Comparison of ENCODE assay signal across 8 cellular contexts in genomic region chr15:64460206-64460736, GRCh38. TPM values are rescaled to one million over a fixed set of nuclear protein-coding genes. Genes with fewer than 3 reads are reported as not detected.
A peak's percentile ranks its signal among the peaks of the same experiment; 100 is the strongest.
DNase-seq lines count a peak whose midpoint lies in the region; ATAC-seq and TF ChIP-seq lines count a peak whose summit lies in the region.

ZNF609 (plus strand) TSS chr15:64460578; CDS start chr15:64499420, 38,842 bp downstream.

- H3K27ac ChIP-seq in HUES64 (ENCODE audit: low read depth, low read length), result peak within 1 kb of the TSS; percentile 51

- H3K4me1 ChIP-seq in BE2C, result no peaks in the 10 kb centered on the region; the same call in 1 of the 2 replicates
- peaks cover 33% of the 10 kb centered on the region for H3K4me1 ChIP-seq in HUES64 (ENCODE audit: insufficient read depth, low read length)
- H3K4me1 ChIP-seq in mucosa of descending colon (ENCODE audit: low read depth), result peaks cover 21% of the 10 kb centered on the region

- WGBS in HUES64, result 1% methylated on average over 42 of the region's 45 CpGs

- TF ChIP-seq CTCF in BE2C (IDR thresholded peaks at IDR 0.05; ENCODE audit: low read depth, low read length) (no peak), epithelial cell of proximal tubule (conservative IDR thresholded peaks at IDR 0.05; ENCODE audit: low read depth, low read length) (no peak), mucosa of descending colon (IDR thresholded peaks at IDR 0.05) (no peak)

- DNase-seq in BE2C, result peak; percentile 95
- DNase-seq in OCI-M2 (lab: John Stamatoyannopoulos, UW; ENCODE audit: unreplicated experiment), result peak; percentile 68
- peak; percentile 94 for DNase-seq in activated T-cell treated with anti-CD3 and anti-CD28 coated beads, Interleukin-2, amount 50 U/mL, for 1 hour
- peak; percentile 69 for DNase-seq in epithelial cell of proximal tubule (ENCODE audit: low read depth)
- DNase-seq in mucosa of descending colon, result peak; percentile 94 to 99 (median 99)
- DNase-seq in stimulated activated CD8-positive, alpha-beta memory T cell treated with anti-CD3 and anti-CD28 coated beads, Interleukin-2, amount 100 ng/mL, for 48 hours (ENCODE audit: low read depth in 2 of 2), result peak; percentile 82 to 89

- ATAC-seq in GM19324 (IDR thresholded peaks at IDR 0.05; ENCODE audit: low FRiP score, unreplicated experiment), result peak; percentile 49
- peak; percentile 94 for ATAC-seq in mucosa of descending colon

- H3K4me3 ChIP-seq in BE2C (ENCODE audit: low read depth, low read length), result peak within 1 kb of the TSS; percentile 78
- peak within 1 kb of the TSS; percentile 82 for H3K4me3 ChIP-seq in HUES64 (ENCODE audit: low read length)
- H3K4me3 ChIP-seq in epithelial cell of proximal tubule (ENCODE audit: low read depth, low read length), result peak within 1 kb of the TSS; percentile 63
- peak within 1 kb of the TSS; percentile 64 for H3K4me3 ChIP-seq in mucosa of descending colon

- H3K36me3 ChIP-seq in BE2C (no peaks in the 10 kb centered on the region), HUES64 (ENCODE audit: insufficient read depth, low read length) (0 out of 2 replicates have a peak, but pooled peaks cover 2% of the 10 kb centered on the region), mucosa of descending colon (ENCODE audit: low read depth) (no peaks in the 10 kb centered on the region)

- intact Hi-C loops in mucosa of descending colon (cut with DNase I, micrococcal nuclease), result no loop called here

- no peaks in the 10 kb centered on the region for H3K9me3 ChIP-seq in BE2C
- H3K9me3 ChIP-seq in HUES64 (ENCODE audit: insufficient read depth, low read depth, low read length), result no peaks in the 10 kb centered on the region
- no peaks in the 10 kb centered on the region for H3K9me3 ChIP-seq in mucosa of descending colon

- H3K27me3 ChIP-seq in BE2C (no peaks in the 10 kb centered on the region), HUES64 (ENCODE audit: insufficient read depth, low read length) (no peaks in the 10 kb centered on the region)

- H3K9ac ChIP-seq in HUES64 (ENCODE audit: low read depth, low read length), result peak within 1 kb of the TSS; percentile 80

RNA-seq across cellular contexts. Expression of gene ZNF609, which starts in this region (rescaled TPM):
- 34.4 TPM for polyA plus RNA-seq in BE2C (2012; ENCODE audit: insufficient read depth, insufficient read length, low read depth)
- 22.7 TPM for polyA plus RNA-seq in HUES64 (2013, experiment 1 of 2)
- 24.2 TPM for polyA plus RNA-seq in HUES64 (2013, experiment 2 of 2)
- 11.0 and 11.6 TPM in 2 replicates for total RNA-seq in epithelial cell of proximal tubule
- 10 to 100 TPM; 25.4 to 49.2 (median 29.5) TPM for total RNA-seq in mucosa of descending colon

Comparison
In these comparisons a context has a peak if more than half of its experiments do, and no peak if none do; other contexts are left out.
1. Peak in every context shown above with its lines: DNase-seq, ATAC-seq, H3K4me3 ChIP-seq and H3K27ac ChIP-seq.